Comparison of ENCODE assay signal across 12 cellular contexts in genomic region chr17:18267366-18267765, GRCh38. TPM values are rescaled to one million over a fixed set of nuclear protein-coding genes. Genes with fewer than 3 reads are reported as not detected.
A peak's percentile ranks its signal among the peaks of the same experiment; 100 is the strongest.
DNase-seq lines count a peak whose midpoint lies in the region; ATAC-seq, FAIRE-seq and TF ChIP-seq lines count a peak whose summit lies in the region.
"Had no signal": no experiment of that assay in that cellular context is flagged by ENCODE, and none has a peak within 500 bp of the region (broad histone marks: within the 10 kb centered on the region; RNA-seq: fewer than 3 reads in every experiment).

No MANE protein-coding gene starts in this region.

- in situ Hi-C loops in HepG2 (cut with HindIII; ENCODE audit: extremely low pct_ligation_motif_present, low pct_unique_long_range_greater_than_20kb), result no loop called here

- H2AFZ ChIP-seq in HepG2 (ENCODE audit: low read length), result no peak overlapping the region

- H3K4me1 Mint-ChIP-seq in stimulated activated effector memory CD8-positive, alpha-beta T cell treated with anti-CD3 and anti-CD28 coated beads, Interleukin-12 subunit alpha, Interleukin-12 subunit beta, amount 100 ng/mL, for 72 hours, result peaks cover 10% of the 10 kb centered on the region

- H3K79me2 ChIP-seq in HepG2 (ENCODE audit: insufficient read depth, low read length), result no peaks in the 10 kb centered on the region

- TF ChIP-seq POLR2A in HepG2 (IDR thresholded peaks at IDR 0.05; ENCODE audit: insufficient read depth in 1 of 2, low read depth in 2 of 2, low read length in 2 of 2) (no peak), right lobe of liver (IDR thresholded peaks at IDR 0.05) (no peak)

- POLR2A ChIA-PET in HepG2 (lab: Yijun Ruan, JAX), result interaction anchor here (1.5 to 1.6 kb wide), 2 partner anchors 8 to 43 kb away, joined by 4 to 5 read pairs; no protein-coding TSS in a partner anchor

- no peaks in the 10 kb centered on the region for H3K9me3 Mint-ChIP-seq in stimulated activated effector memory CD8-positive, alpha-beta T cell treated with anti-CD3 and anti-CD28 coated beads, Interleukin-12 subunit alpha, Interleukin-12 subunit beta, amount 100 ng/mL, for 72 hours
- H3K9me3 Mint-ChIP-seq: activated naive CD8-positive, alpha-beta T cell treated with anti-CD3 and anti-CD28 coated beads for 36 hours had no signal

- no peak for TF ChIP-seq EP300 in HepG2 (IDR thresholded peaks at IDR 0.05; ENCODE audit: low read depth in 2 of 2, low read length in 2 of 2)
- no peak for TF ChIP-seq EP300 in HepG2 (CRISPR knock-in tag; IDR thresholded peaks at IDR 0.05; ENCODE audit: borderline replicate concordance)

- H3K9ac ChIP-seq in HepG2 (ENCODE audit: insufficient read depth, low read depth, low read length), result no peak overlapping the region

- H3K4me2 ChIP-seq in HepG2 (ENCODE audit: low read depth, low read length), result no peak overlapping the region

- H3K4me1 ChIP-seq in HepG2 (ENCODE audit: insufficient read depth, low read length), result peaks cover 2% of the 10 kb centered on the region; the same call in 1 of the 2 replicates
- H3K4me1 ChIP-seq in right lobe of liver, result no peaks in the 10 kb centered on the region
- H3K4me1 ChIP-seq: prostate gland had no signal

- no peak overlapping the region for H3K27ac ChIP-seq in HepG2 (ENCODE audit: extremely low read length, insufficient read depth, low read length)
- no peak overlapping the region for H3K27ac ChIP-seq in right lobe of liver
- H3K27ac ChIP-seq: prostate gland had no signal

- TF ChIP-seq RAD21 in HepG2 (CRISPR knock-in tag; IDR thresholded peaks at IDR 0.05), result no peak

- ATAC-seq in HepG2 (peak; percentile 42), right lobe of liver (no peak), left cardiac atrium (no peak)
- peak; percentile 74 for ATAC-seq in stimulated activated effector memory CD8-positive, alpha-beta T cell treated with anti-CD3 and anti-CD28 coated beads, Interleukin-12 subunit alpha, Interleukin-12 subunit beta, amount 100 ng/mL, for 72 hours
- ATAC-seq: left lobe of liver had no signal

- H4K20me1 ChIP-seq in HepG2 (ENCODE audit: insufficient read depth, low read length), result no peaks in the 10 kb centered on the region

- H3K36me3 ChIP-seq in HepG2 (replicated peaks in 1 of 2; ENCODE audit: control insufficient read depth in 1 of 2, insufficient read depth in 2 of 2, low read length in 2 of 2) (peaks cover 4 to 23% of the 10 kb centered on the region in 2 experiments; a peak in 4 of 5 replicates), right lobe of liver (peaks cover 0 to 29% (median under 1%) of the 10 kb centered on the region in 4 donors)

- no peak for FAIRE-seq in HepG2 (lab: Jason Lieb, UNC)

- H3K27ac Mint-ChIP-seq in stimulated activated effector memory CD8-positive, alpha-beta T cell treated with anti-CD3 and anti-CD28 coated beads, Interleukin-12 subunit alpha, Interleukin-12 subunit beta, amount 100 ng/mL, for 72 hours, result peak overlapping the region; percentile 40
- H3K27ac Mint-ChIP-seq: activated naive CD8-positive, alpha-beta T cell treated with anti-CD3 and anti-CD28 coated beads for 36 hours had no signal

- no peak overlapping the region for H3K4me3 Mint-ChIP-seq in stimulated activated effector memory CD8-positive, alpha-beta T cell treated with anti-CD3 and anti-CD28 coated beads, Interleukin-12 subunit alpha, Interleukin-12 subunit beta, amount 100 ng/mL, for 72 hours
- H3K4me3 Mint-ChIP-seq: activated naive CD8-positive, alpha-beta T cell treated with anti-CD3 and anti-CD28 coated beads for 36 hours had no signal

- H3K9me3 ChIP-seq in HepG2 (ENCODE audit: low read length) (no peaks in the 10 kb centered on the region), right lobe of liver (no peaks in the 10 kb centered on the region)
- H3K9me3 ChIP-seq: prostate gland had no signal

- TF ChIP-seq CTCF in HepG2 (CRISPR knock-in tag; IDR thresholded peaks at IDR 0.05) (no peak), right lobe of liver (IDR thresholded peaks at IDR 0.05) (no peak)

- H3K4me3 ChIP-seq in HepG2 (replicated peaks in 1 of 3; ENCODE audit: insufficient read depth in 1 of 3, low read depth in 2 of 3, low read length in 3 of 3), result no peak overlapping the region
- no peak overlapping the region for H3K4me3 ChIP-seq in right lobe of liver
- H3K4me3 ChIP-seq: prostate gland had no signal

- intact Hi-C loops in HepG2 (cut with micrococcal nuclease; ENCODE audit: unreplicated experiment) (no loop called here), right lobe of liver (cut with DNase I) (no loop called here), left cardiac atrium (cut with DNase I) (no loop called here)

- DNase-seq in HepG2 (ENCODE audit: low spot score) (no peak), right lobe of liver (no peak), left cardiac atrium (no peak)
- no peak for DNase-seq in stimulated activated effector memory CD8-positive, alpha-beta T cell treated with anti-CD3 and anti-CD28 coated beads, Interleukin-12 subunit alpha, Interleukin-12 subunit beta, amount 100 ng/mL, for 72 hours (ENCODE audit: low spot score in 2 of 2)
- DNase-seq: ACHN; activated CD4-positive, CD25-positive, alpha-beta regulatory T cell treated with anti-CD3 and anti-CD28 coated beads, Interleukin-2, amount 50 U/mL, for 72 hours; activated naive CD8-positive, alpha-beta T cell treated with anti-CD3 and anti-CD28 coated beads for 36 hours; NCI-H1105; SIG-M5; substantia nigra had no signal

- no TSS peak for BruUV-seq in HepG2 (replicated peaks; lab: Mats Ljungman, UMichigan)

- H3K27me3 ChIP-seq in HepG2 (ENCODE audit: control insufficient read depth in 1 of 2, insufficient read depth in 2 of 2, low read length in 2 of 2) (no peaks in the 10 kb centered on the region), right lobe of liver (no peaks in the 10 kb centered on the region)

- peaks cover 5% of the 10 kb centered on the region for H3K36me3 Mint-ChIP-seq in stimulated activated effector memory CD8-positive, alpha-beta T cell treated with anti-CD3 and anti-CD28 coated beads, Interleukin-12 subunit alpha, Interleukin-12 subunit beta, amount 100 ng/mL, for 72 hours
- H3K36me3 Mint-ChIP-seq: activated naive CD8-positive, alpha-beta T cell treated with anti-CD3 and anti-CD28 coated beads for 36 hours had no signal

- CTCF ChIA-PET in HepG2 (lab: Yijun Ruan, JAX; ENCODE audit: low intra/inter-chr PET ratio, low total read pairs), result no interaction called here

- WGBS in HepG2 (ENCODE audit: low lambda C conversion rate), result 98% methylated on average over 10 of the region's 10 CpGs
- WGBS in right lobe of liver (ENCODE audit: insufficient coverage, low coverage, low lambda C conversion rate, missing lambda C conversion rate), result 100% methylated on average over 2 of the region's 10 CpGs

RNA-seq across cellular contexts. Expression of gene MIEF2, which starts 6.9 kb away (rescaled TPM):
- 8.0 and 8.2 TPM in 2 replicates for total RNA-seq in HepG2 (2016; rRNA removed; fragmentation: Illumina TruSeq; extraction: Trizol)
- 1.4 and 1.9 TPM in 2 replicates for total RNA-seq in HepG2 (2016; cell fraction: cytosol; rRNA removed; fragmentation: Illumina TruSeq; extraction: Trizol; ENCODE audit: low read depth)
- 6.8 and 9.6 TPM in 2 replicates for total RNA-seq in HepG2 (2016; cell fraction: insoluble cytoplasmic fraction; rRNA removed; fragmentation: Illumina TruSeq; extraction: Trizol)
- total RNA-seq in HepG2 (2016; cell fraction: membrane; rRNA removed; fragmentation: Illumina TruSeq; extraction: Trizol), result 2.5 and 2.9 TPM in 2 replicates
- total RNA-seq in HepG2 (2016; cell fraction: nucleus; rRNA removed; fragmentation: Illumina TruSeq; extraction: Trizol), result 11.8 and 12.5 TPM in 2 replicates
- 6.0 and 9.5 TPM in 2 replicates for polyA plus RNA-seq in HepG2 (2011; rRNA removed)
- 10.8 and 16.3 TPM in 2 replicates for polyA plus RNA-seq in HepG2 (2011; cell fraction: cytosol; rRNA removed)
- polyA plus RNA-seq in HepG2 (2011; cell fraction: nucleus; rRNA removed), result 40.2 and 48.1 TPM in 2 replicates
- 4.3 and 5.9 TPM in 2 replicates for polyA plus RNA-seq in HepG2 (2012)
- polyA plus RNA-seq in HepG2 (2016; cell fraction: cytosol; fragmentation: Illumina TruSeq; extraction: Trizol; ENCODE audit: low read depth), result 0.40 and 0.46 TPM in 2 replicates
- 3.5 and 3.7 TPM in 2 replicates for polyA plus RNA-seq in HepG2 (2016; cell fraction: insoluble cytoplasmic fraction; fragmentation: Illumina TruSeq; extraction: Trizol; ENCODE audit: low read depth)
- polyA plus RNA-seq in HepG2 (2016; cell fraction: membrane; fragmentation: Illumina TruSeq; extraction: Trizol; ENCODE audit: low read depth), result 1.1 and 1.2 TPM in 2 replicates
- polyA plus RNA-seq in HepG2 (2016; cell fraction: nucleus; fragmentation: Illumina TruSeq; extraction: Trizol; ENCODE audit: insufficient read depth, low read depth), result 8.4 and 11.9 TPM in 2 replicates
- 12.7 and 29.1 TPM in 2 replicates for polyA minus RNA-seq in HepG2 (2011; rRNA and poly(A)+ RNA removed; ENCODE audit: low replicate concordance)
- 7.4 and 9.1 TPM in 2 replicates for polyA minus RNA-seq in HepG2 (2011; cell fraction: cytosol; rRNA and poly(A)+ RNA removed)
- 18.0 and 20.5 TPM in 2 replicates for polyA minus RNA-seq in HepG2 (2011; cell fraction: nucleus; rRNA and poly(A)+ RNA removed)
- total RNA-seq in right lobe of liver, result 10 to 100 TPM in 1 of 6 experiments, 1 to 10 TPM in 5; 5.9 to 10.6 (median 7.1) TPM
- total RNA-seq in left cardiac atrium, result 10 to 100 TPM; 16.2 to 16.8 TPM

RNA-seq across cellular contexts. Expression of gene FLII, which starts 8.8 kb away (rescaled TPM):
- total RNA-seq in HepG2 (2016; rRNA removed; fragmentation: Illumina TruSeq; extraction: Trizol) (130 and 135 TPM in 2 replicates), right lobe of liver (100 to 1,000 TPM in 4 of 6 experiments, 10 to 100 TPM in 2; 89.0 to 171 (median 116) TPM), left cardiac atrium (100 to 1,000 TPM; 204 to 211 TPM)
- total RNA-seq in HepG2 (2016; cell fraction: cytosol; rRNA removed; fragmentation: Illumina TruSeq; extraction: Trizol; ENCODE audit: low read depth), result 20.5 and 23.1 TPM in 2 replicates
- total RNA-seq in HepG2 (2016; cell fraction: insoluble cytoplasmic fraction; rRNA removed; fragmentation: Illumina TruSeq; extraction: Trizol), result 123 and 124 TPM in 2 replicates
- 56.6 and 58.5 TPM in 2 replicates for total RNA-seq in HepG2 (2016; cell fraction: membrane; rRNA removed; fragmentation: Illumina TruSeq; extraction: Trizol)
- total RNA-seq in HepG2 (2016; cell fraction: nucleus; rRNA removed; fragmentation: Illumina TruSeq; extraction: Trizol), result 79.3 and 83.0 TPM in 2 replicates
- polyA plus RNA-seq in HepG2 (2011; rRNA removed), result 303 and 324 TPM in 2 replicates
- 189 and 265 TPM in 2 replicates for polyA plus RNA-seq in HepG2 (2011; cell fraction: cytosol; rRNA removed)
- polyA plus RNA-seq in HepG2 (2011; cell fraction: nucleus; rRNA removed), result 685 and 845 TPM in 2 replicates
- 108 and 130 TPM in 2 replicates for polyA plus RNA-seq in HepG2 (2012)
- polyA plus RNA-seq in HepG2 (2016; cell fraction: cytosol; fragmentation: Illumina TruSeq; extraction: Trizol; ENCODE audit: low read depth), result 15.6 and 17.4 TPM in 2 replicates
- 140 and 172 TPM in 2 replicates for polyA plus RNA-seq in HepG2 (2016; cell fraction: insoluble cytoplasmic fraction; fragmentation: Illumina TruSeq; extraction: Trizol; ENCODE audit: low read depth)
- polyA plus RNA-seq in HepG2 (2016; cell fraction: membrane; fragmentation: Illumina TruSeq; extraction: Trizol; ENCODE audit: low read depth), result 37.0 and 39.8 TPM in 2 replicates
- polyA plus RNA-seq in HepG2 (2016; cell fraction: nucleus; fragmentation: Illumina TruSeq; extraction: Trizol; ENCODE audit: insufficient read depth, low read depth), result 198 and 202 TPM in 2 replicates
- 413 and 442 TPM in 2 replicates for polyA minus RNA-seq in HepG2 (2011; rRNA and poly(A)+ RNA removed; ENCODE audit: low replicate concordance)
- polyA minus RNA-seq in HepG2 (2011; cell fraction: cytosol; rRNA and poly(A)+ RNA removed), result 159 and 175 TPM in 2 replicates
- polyA minus RNA-seq in HepG2 (2011; cell fraction: nucleus; rRNA and poly(A)+ RNA removed), result 95.7 and 108 TPM in 2 replicates

RNA-seq across cellular contexts. Expression of gene LLGL1, which starts 41.9 kb away (rescaled TPM):
- 15.3 and 19.7 TPM in 2 replicates for total RNA-seq in HepG2 (2016; rRNA removed; fragmentation: Illumina TruSeq; extraction: Trizol)
- total RNA-seq in HepG2 (2016; cell fraction: cytosol; rRNA removed; fragmentation: Illumina TruSeq; extraction: Trizol; ENCODE audit: low read depth), result 2.3 and 2.6 TPM in 2 replicates
- total RNA-seq in HepG2 (2016; cell fraction: insoluble cytoplasmic fraction; rRNA removed; fragmentation: Illumina TruSeq; extraction: Trizol), result 15.3 and 17.1 TPM in 2 replicates
- 8.6 and 9.8 TPM in 2 replicates for total RNA-seq in HepG2 (2016; cell fraction: membrane; rRNA removed; fragmentation: Illumina TruSeq; extraction: Trizol)
- total RNA-seq in HepG2 (2016; cell fraction: nucleus; rRNA removed; fragmentation: Illumina TruSeq; extraction: Trizol), result 8.6 and 10.2 TPM in 2 replicates
- polyA plus RNA-seq in HepG2 (2011; rRNA removed), result 15.0 and 18.8 TPM in 2 replicates
- polyA plus RNA-seq in HepG2 (2011; cell fraction: cytosol; rRNA removed), result 10.4 and 17.8 TPM in 2 replicates
- 32.9 and 37.7 TPM in 2 replicates for polyA plus RNA-seq in HepG2 (2011; cell fraction: nucleus; rRNA removed)
- polyA plus RNA-seq in HepG2 (2012), result 7.1 and 9.0 TPM in 2 replicates
- polyA plus RNA-seq in HepG2 (2016; cell fraction: cytosol; fragmentation: Illumina TruSeq; extraction: Trizol; ENCODE audit: low read depth), result 1.6 and 1.8 TPM in 2 replicates
- polyA plus RNA-seq in HepG2 (2016; cell fraction: insoluble cytoplasmic fraction; fragmentation: Illumina TruSeq; extraction: Trizol; ENCODE audit: low read depth), result 13.7 and 17.7 TPM in 2 replicates
- 5.4 and 6.6 TPM in 2 replicates for polyA plus RNA-seq in HepG2 (2016; cell fraction: membrane; fragmentation: Illumina TruSeq; extraction: Trizol; ENCODE audit: low read depth)
- polyA plus RNA-seq in HepG2 (2016; cell fraction: nucleus; fragmentation: Illumina TruSeq; extraction: Trizol; ENCODE audit: insufficient read depth, low read depth), result 15.0 and 16.9 TPM in 2 replicates
- polyA minus RNA-seq in HepG2 (2011; rRNA and poly(A)+ RNA removed; ENCODE audit: low replicate concordance), result 19.0 and 51.1 TPM in 2 replicates
- 11.7 and 14.3 TPM in 2 replicates for polyA minus RNA-seq in HepG2 (2011; cell fraction: cytosol; rRNA and poly(A)+ RNA removed)
- polyA minus RNA-seq in HepG2 (2011; cell fraction: nucleus; rRNA and poly(A)+ RNA removed), result 8.6 and 10.4 TPM in 2 replicates
- 1 to 10 TPM; 2.0 to 8.6 (median 2.8) TPM for total RNA-seq in right lobe of liver
- 10 to 100 TPM; 10.9 to 11.0 TPM for total RNA-seq in left cardiac atrium

RNA-seq across cellular contexts. Expression of gene TOP3A, which starts 47.4 kb away (rescaled TPM):
- 30.7 and 36.8 TPM in 2 replicates for total RNA-seq in HepG2 (2016; rRNA removed; fragmentation: Illumina TruSeq; extraction: Trizol)
- 13.1 and 14.9 TPM in 2 replicates for total RNA-seq in HepG2 (2016; cell fraction: cytosol; rRNA removed; fragmentation: Illumina TruSeq; extraction: Trizol; ENCODE audit: low read depth)
- 27.4 and 35.0 TPM in 2 replicates for total RNA-seq in HepG2 (2016; cell fraction: insoluble cytoplasmic fraction; rRNA removed; fragmentation: Illumina TruSeq; extraction: Trizol)
- total RNA-seq in HepG2 (2016; cell fraction: membrane; rRNA removed; fragmentation: Illumina TruSeq; extraction: Trizol), result 17.3 and 17.9 TPM in 2 replicates
- total RNA-seq in HepG2 (2016; cell fraction: nucleus; rRNA removed; fragmentation: Illumina TruSeq; extraction: Trizol), result 42.4 and 45.8 TPM in 2 replicates
- polyA plus RNA-seq in HepG2 (2011; rRNA removed), result 15.4 and 16.9 TPM in 2 replicates
- 9.1 and 10.4 TPM in 2 replicates for polyA plus RNA-seq in HepG2 (2011; cell fraction: cytosol; rRNA removed)
- 19.7 and 20.7 TPM in 2 replicates for polyA plus RNA-seq in HepG2 (2011; cell fraction: nucleus; rRNA removed)
- polyA plus RNA-seq in HepG2 (2012), result 15.1 and 17.3 TPM in 2 replicates
- polyA plus RNA-seq in HepG2 (2016; cell fraction: cytosol; fragmentation: Illumina TruSeq; extraction: Trizol; ENCODE audit: low read depth), result 2.3 and 2.6 TPM in 2 replicates
- polyA plus RNA-seq in HepG2 (2016; cell fraction: insoluble cytoplasmic fraction; fragmentation: Illumina TruSeq; extraction: Trizol; ENCODE audit: low read depth), result 21.2 and 22.7 TPM in 2 replicates
- polyA plus RNA-seq in HepG2 (2016; cell fraction: membrane; fragmentation: Illumina TruSeq; extraction: Trizol; ENCODE audit: low read depth), result 6.3 and 6.6 TPM in 2 replicates
- 55.0 and 64.3 TPM in 2 replicates for polyA plus RNA-seq in HepG2 (2016; cell fraction: nucleus; fragmentation: Illumina TruSeq; extraction: Trizol; ENCODE audit: insufficient read depth, low read depth)
- 49.6 and 93.1 TPM in 2 replicates for polyA minus RNA-seq in HepG2 (2011; rRNA and poly(A)+ RNA removed; ENCODE audit: low replicate concordance)
- polyA minus RNA-seq in HepG2 (2011; cell fraction: cytosol; rRNA and poly(A)+ RNA removed), result 17.6 TPM in 2 replicates
- 46.6 and 52.9 TPM in 2 replicates for polyA minus RNA-seq in HepG2 (2011; cell fraction: nucleus; rRNA and poly(A)+ RNA removed)
- 10 to 100 TPM; 13.7 to 29.9 (median 20.7) TPM for total RNA-seq in right lobe of liver
- total RNA-seq in left cardiac atrium, result 10 to 100 TPM; 12.3 to 18.1 TPM

RNA-seq across cellular contexts. Expression of gene SMCR8, which starts 47.7 kb away (rescaled TPM):
- total RNA-seq in HepG2 (2016; rRNA removed; fragmentation: Illumina TruSeq; extraction: Trizol), result 11.8 and 16.6 TPM in 2 replicates
- 1.3 and 1.4 TPM in 2 replicates for total RNA-seq in HepG2 (2016; cell fraction: cytosol; rRNA removed; fragmentation: Illumina TruSeq; extraction: Trizol; ENCODE audit: low read depth)
- total RNA-seq in HepG2 (2016; cell fraction: insoluble cytoplasmic fraction; rRNA removed; fragmentation: Illumina TruSeq; extraction: Trizol), result 11.9 and 13.2 TPM in 2 replicates
- total RNA-seq in HepG2 (2016; cell fraction: membrane; rRNA removed; fragmentation: Illumina TruSeq; extraction: Trizol), result 6.2 and 6.5 TPM in 2 replicates
- 11.0 and 13.5 TPM in 2 replicates for total RNA-seq in HepG2 (2016; cell fraction: nucleus; rRNA removed; fragmentation: Illumina TruSeq; extraction: Trizol)
- 7.6 and 7.7 TPM in 2 replicates for polyA plus RNA-seq in HepG2 (2011; rRNA removed)
- 5.1 and 5.4 TPM in 2 replicates for polyA plus RNA-seq in HepG2 (2011; cell fraction: cytosol; rRNA removed)
- polyA plus RNA-seq in HepG2 (2011; cell fraction: nucleus; rRNA removed), result 12.3 and 12.5 TPM in 2 replicates
- 7.5 and 8.8 TPM in 2 replicates for polyA plus RNA-seq in HepG2 (2012)
- 0.59 and 0.60 TPM in 2 replicates for polyA plus RNA-seq in HepG2 (2016; cell fraction: cytosol; fragmentation: Illumina TruSeq; extraction: Trizol; ENCODE audit: low read depth)
- 7.3 and 9.5 TPM in 2 replicates for polyA plus RNA-seq in HepG2 (2016; cell fraction: insoluble cytoplasmic fraction; fragmentation: Illumina TruSeq; extraction: Trizol; ENCODE audit: low read depth)
- polyA plus RNA-seq in HepG2 (2016; cell fraction: membrane; fragmentation: Illumina TruSeq; extraction: Trizol; ENCODE audit: low read depth), result 1.6 and 1.8 TPM in 2 replicates
- polyA plus RNA-seq in HepG2 (2016; cell fraction: nucleus; fragmentation: Illumina TruSeq; extraction: Trizol; ENCODE audit: insufficient read depth, low read depth), result 14.1 and 15.0 TPM in 2 replicates
- 14.3 and 17.2 TPM in 2 replicates for polyA minus RNA-seq in HepG2 (2011; rRNA and poly(A)+ RNA removed; ENCODE audit: low replicate concordance)
- polyA minus RNA-seq in HepG2 (2011; cell fraction: cytosol; rRNA and poly(A)+ RNA removed), result 7.2 and 9.1 TPM in 2 replicates
- polyA minus RNA-seq in HepG2 (2011; cell fraction: nucleus; rRNA and poly(A)+ RNA removed), result 17.6 and 19.5 TPM in 2 replicates
- 1 to 10 TPM; 4.2 to 7.9 (median 6.4) TPM for total RNA-seq in right lobe of liver
- 10 to 100 TPM; 11.8 to 12.0 TPM for total RNA-seq in left cardiac atrium

Comparison
In these comparisons a context has a peak if more than half of its experiments do, and no peak if none do; other contexts are left out.
1. ATAC-seq: peak in HepG2 (single experiment) and stimulated activated effector memory CD8-positive, alpha-beta T cell treated with anti-CD3 and anti-CD28 coated beads, Interleukin-12 subunit alpha, Interleukin-12 subunit beta, amount 100 ng/mL, for 72 hours (single experiment); none in right lobe of liver (0 of 4) and left cardiac atrium (0 of 2).